Comparison of ENCODE assay signal across 38 cellular contexts in genomic region chr17:28669918-28670317, GRCh38. TPM values are rescaled to one million over a fixed set of nuclear protein-coding genes. Genes with fewer than 3 reads are reported as not detected.
"Had no signal": no experiment of that assay in that cellular context is flagged by ENCODE, and none has a peak within 500 bp of the region (broad histone marks: within the 10 kb centered on the region; RNA-seq: fewer than 3 reads in every experiment).

No MANE protein-coding gene starts in this region.

- ATAC-seq: activated naive CD8-positive, alpha-beta T cell treated with anti-CD3 and anti-CD28 coated beads, Interleukin-2, amount 50 U/mL, for 24 hours; activated T-cell treated with anti-CD3 and anti-CD28 coated beads, Interleukin-2, amount 50 U/mL, for 4 hours; activated T-cell treated with anti-CD3 and anti-CD28 coated beads, Interleukin-2, amount 50 U/mL, for 72 hours; activated T-helper 17 cell treated with anti-CD3 and anti-CD28 coated beads, Interleukin-2, amount 50 U/mL, for 72 hours; body of pancreas had no signal

- H3K27ac ChIP-seq: adrenal gland, ascending aorta, body of pancreas, brain microvascular endothelial cell, breast epithelium, cardiac muscle cell had no signal

- H3K4me1 ChIP-seq: ascending aorta, breast epithelium had no signal

- DNase-seq: activated effector memory CD4-positive, alpha-beta T cell treated with anti-CD3 and anti-CD28 coated beads, Interleukin-2, amount 50 U/mL, for 16 hours; activated effector memory CD4-positive, alpha-beta T cell treated with Interleukin-2 at 50 U/mL for 16 hours; activated gamma-delta T cell; activated gamma-delta T cell treated with Interleukin-2 at 50 U/mL for 16 hours; activated naive CD4-positive, alpha-beta T cell; activated naive CD4-positive, alpha-beta T cell treated with anti-CD3 and anti-CD28 coated beads for 36 hours; activated naive CD4-positive, alpha-beta T cell treated with anti-CD3 and anti-CD28 coated beads, Interleukin-2, amount 10 ng/mL, durations not matched to agents 7 days and 5 days; activated naive CD4-positive, alpha-beta T cell treated with anti-CD3 and anti-CD28 coated beads, Interleukin-2, amount 50 U/mL, for 16 hours; activated naive CD4-positive, alpha-beta T cell treated with Interleukin-2 at 50 U/mL for 16 hours; activated naive CD8-positive, alpha-beta T cell treated with anti-CD3 and anti-CD28 coated beads for 36 hours; activated naive CD8-positive, alpha-beta T cell treated with anti-CD3 and anti-CD28 coated beads, Interleukin-2, amount 10 ng/mL, durations not matched to agents 7 days and 5 days; activated naive CD8-positive, alpha-beta T cell treated with anti-CD3 and anti-CD28 coated beads, Interleukin-2, amount 50 U/mL, for 24 hours; activated T-cell treated with anti-CD3 and anti-CD28 coated beads for 4 hours; activated T-cell treated with anti-CD3 and anti-CD28 coated beads, Interleukin-2, amount 50 U/mL, for 4 hours; activated T-cell treated with anti-CD3 and anti-CD28 coated beads, Interleukin-2, amount 50 U/mL, for 48 hours; activated T-cell treated with anti-CD3 and anti-CD28 coated beads, Interleukin-2, amount 50 U/mL, for 72 hours; adrenal gland; amniotic stem cell; amygdala; anterior cingulate cortex; aorta; body of pancreas; brain microvascular endothelial cell; caudate nucleus; central memory CD4-positive, alpha-beta T cell; cerebellar nuclear complex had no signal

- H3K4me3 Mint-ChIP-seq: activated naive CD4-positive, alpha-beta T cell treated with anti-CD3 and anti-CD28 coated beads for 36 hours; activated naive CD4-positive, alpha-beta T cell treated with anti-CD3 and anti-CD28 coated beads, Interleukin-2, amount 10 ng/mL, durations not matched to agents 7 days and 5 days; activated naive CD4-positive, alpha-beta T cell treated with anti-CD3 and anti-CD28 coated beads, Interleukin-2, amount 50 U/mL, for 24 hours; activated naive CD8-positive, alpha-beta T cell; activated naive CD8-positive, alpha-beta T cell treated with anti-CD3 and anti-CD28 coated beads for 36 hours; activated naive CD8-positive, alpha-beta T cell treated with anti-CD3 and anti-CD28 coated beads, Interleukin-2, amount 10 ng/mL, durations not matched to agents 7 days and 5 days; activated naive CD8-positive, alpha-beta T cell treated with anti-CD3 and anti-CD28 coated beads, Interleukin-2, amount 50 U/mL, for 24 hours; activated T-cell treated with anti-CD3 and anti-CD28 coated beads, Interleukin-2, amount 50 U/mL, for 24 hours; activated T-cell treated with anti-CD3 and anti-CD28 coated beads, Interleukin-2, amount 50 U/mL, for 4 hours; activated T-cell treated with anti-CD3 and anti-CD28 coated beads, Interleukin-2, amount 50 U/mL, for 72 hours; activated T-helper 1 cell treated with anti-CD3 and anti-CD28 coated beads, Interleukin-12 subunit alpha, Interleukin-12 subunit beta, Interleukin-2, Interleukin-4 antibody, amounts not matched to agents 30 ng/mL and 10 ng/mL and 1 ng/mL, durations not matched to agents 14 hours and 24 hours and 36 hours; activated T-helper 17 cell treated with anti-CD3 and anti-CD28 coated beads, Interleukin-2, amount 50 U/mL, for 72 hours; brain; central memory CD8-positive, alpha-beta T cell had no signal

- H3K27ac Mint-ChIP-seq: activated naive CD4-positive, alpha-beta T cell treated with anti-CD3 and anti-CD28 coated beads for 36 hours; activated naive CD4-positive, alpha-beta T cell treated with anti-CD3 and anti-CD28 coated beads, Interleukin-2, amount 10 ng/mL, durations not matched to agents 7 days and 5 days; activated naive CD4-positive, alpha-beta T cell treated with anti-CD3 and anti-CD28 coated beads, Interleukin-2, amount 50 U/mL, for 24 hours; activated naive CD8-positive, alpha-beta T cell; activated naive CD8-positive, alpha-beta T cell treated with anti-CD3 and anti-CD28 coated beads for 36 hours; activated naive CD8-positive, alpha-beta T cell treated with anti-CD3 and anti-CD28 coated beads, Interleukin-2, amount 10 ng/mL, durations not matched to agents 7 days and 5 days; activated naive CD8-positive, alpha-beta T cell treated with anti-CD3 and anti-CD28 coated beads, Interleukin-2, amount 50 U/mL, for 24 hours; activated T-cell treated with anti-CD3 and anti-CD28 coated beads, Interleukin-2, amount 50 U/mL, for 24 hours; activated T-cell treated with anti-CD3 and anti-CD28 coated beads, Interleukin-2, amount 50 U/mL, for 72 hours; activated T-helper 1 cell treated with anti-CD3 and anti-CD28 coated beads, Interleukin-12 subunit alpha, Interleukin-12 subunit beta, Interleukin-2, Interleukin-4 antibody, amounts not matched to agents 30 ng/mL and 10 ng/mL and 1 ng/mL, durations not matched to agents 14 hours and 24 hours and 36 hours; activated T-helper 17 cell treated with anti-CD3 and anti-CD28 coated beads, Interleukin-2, amount 50 U/mL, for 72 hours; activated T-helper 2 cell treated with anti-CD3 and anti-CD28 coated beads, Interferon-gamma antibody, Interleukin-2, Interleukin-4, amounts not matched to agents 10 μg/mL and 5 μg/mL and 100 μg/mL, durations not matched to agents 14 hours and 24 hours and 36 hours; brain had no signal

- H3K27me3 Mint-ChIP-seq: activated naive CD4-positive, alpha-beta T cell treated with anti-CD3 and anti-CD28 coated beads, Interleukin-2, amount 10 ng/mL, durations not matched to agents 7 days and 5 days; activated naive CD4-positive, alpha-beta T cell treated with anti-CD3 and anti-CD28 coated beads, Interleukin-2, amount 50 U/mL, for 24 hours; activated naive CD8-positive, alpha-beta T cell; activated naive CD8-positive, alpha-beta T cell treated with anti-CD3 and anti-CD28 coated beads for 36 hours; activated naive CD8-positive, alpha-beta T cell treated with anti-CD3 and anti-CD28 coated beads, Interleukin-2, amount 10 ng/mL, durations not matched to agents 7 days and 5 days; activated naive CD8-positive, alpha-beta T cell treated with anti-CD3 and anti-CD28 coated beads, Interleukin-2, amount 50 U/mL, for 24 hours; activated T-cell treated with anti-CD3 and anti-CD28 coated beads, Interleukin-2, amount 50 U/mL, for 24 hours; activated T-helper 17 cell treated with anti-CD3 and anti-CD28 coated beads, Interleukin-2, amount 50 U/mL, for 72 hours; central memory CD8-positive, alpha-beta T cell had no signal

- H3K4me3 ChIP-seq: adrenal gland, ascending aorta, body of pancreas, breast epithelium, cardiac muscle cell had no signal

- H3K9me3 ChIP-seq: adrenal gland, ascending aorta, body of pancreas, breast epithelium had no signal

- H3K9me3 Mint-ChIP-seq: activated naive CD4-positive, alpha-beta T cell treated with anti-CD3 and anti-CD28 coated beads for 36 hours; activated naive CD4-positive, alpha-beta T cell treated with anti-CD3 and anti-CD28 coated beads, Interleukin-2, amount 10 ng/mL, durations not matched to agents 7 days and 5 days; activated naive CD4-positive, alpha-beta T cell treated with anti-CD3 and anti-CD28 coated beads, Interleukin-2, amount 50 U/mL, for 24 hours; activated naive CD4-positive, alpha-beta T cell treated with anti-CD3 and anti-CD28 coated beads, Interleukin-2, amount 50 U/mL, for 72 hours; activated naive CD8-positive, alpha-beta T cell treated with anti-CD3 and anti-CD28 coated beads for 36 hours; activated naive CD8-positive, alpha-beta T cell treated with anti-CD3 and anti-CD28 coated beads, Interleukin-2, amount 10 ng/mL, durations not matched to agents 7 days and 5 days; activated naive CD8-positive, alpha-beta T cell treated with anti-CD3 and anti-CD28 coated beads, Interleukin-2, amount 50 U/mL, for 24 hours; activated T-cell treated with anti-CD3 and anti-CD28 coated beads, Interleukin-2, amount 50 U/mL, for 24 hours; activated T-cell treated with anti-CD3 and anti-CD28 coated beads, Interleukin-2, amount 50 U/mL, for 4 hours; activated T-cell treated with anti-CD3 and anti-CD28 coated beads, Interleukin-2, amount 50 U/mL, for 72 hours; activated T-helper 1 cell treated with anti-CD3 and anti-CD28 coated beads, Interleukin-12 subunit alpha, Interleukin-12 subunit beta, Interleukin-2, Interleukin-4 antibody, amounts not matched to agents 30 ng/mL and 10 ng/mL and 1 ng/mL, durations not matched to agents 14 hours and 24 hours and 36 hours; activated T-helper 17 cell treated with anti-CD3 and anti-CD28 coated beads, Interleukin-2, amount 50 U/mL, for 72 hours; activated T-helper 2 cell treated with anti-CD3 and anti-CD28 coated beads, Interferon-gamma antibody, Interleukin-2, Interleukin-4, amounts not matched to agents 10 μg/mL and 5 μg/mL and 100 μg/mL, durations not matched to agents 14 hours and 24 hours and 36 hours; brain; central memory CD8-positive, alpha-beta T cell had no signal

- H3K27me3 ChIP-seq: adrenal gland, ascending aorta, body of pancreas, brain microvascular endothelial cell, breast epithelium, cardiac muscle cell had no signal

RNA-seq across cellular contexts. Expression of gene PROCA1, which starts 41.8 kb away (rescaled TPM):
- total RNA-seq: body of pancreas had no signal
